8 cellular contexts compared by ENCODE assay signal in the genomic region with DNA sequence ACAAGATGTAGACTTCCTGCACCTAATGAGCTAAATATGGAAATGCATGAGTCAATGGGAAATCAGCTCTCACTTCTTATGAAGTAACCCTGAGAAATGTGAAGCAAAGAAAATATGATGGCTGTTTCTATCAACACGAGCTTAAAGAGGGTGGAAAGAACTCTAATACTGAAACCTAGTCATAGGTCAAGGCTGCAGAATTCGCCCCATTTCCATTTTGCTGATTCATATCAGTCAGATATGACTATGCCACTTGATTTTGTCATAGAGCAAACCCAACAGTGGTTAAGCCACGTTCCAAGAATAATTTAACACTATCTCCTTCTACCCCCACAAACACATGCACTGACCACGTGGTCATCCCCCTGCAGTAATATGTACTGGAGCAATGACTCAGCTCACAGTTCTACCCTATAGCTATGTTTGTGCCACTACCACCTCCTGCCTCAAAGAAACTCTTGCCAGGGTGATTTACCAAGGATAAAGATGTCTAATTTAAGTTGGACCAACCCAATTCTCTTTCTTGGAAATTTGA.
A peak's percentile ranks its signal among the peaks of the same experiment; 100 is the strongest.
DNase-seq lines count a peak whose midpoint lies in the region; ATAC-seq and TF ChIP-seq lines count a peak whose summit lies in the region.

No MANE protein-coding gene starts in this region.

- DNase-seq in A172 (ENCODE audit: low spot score) (peak; percentile 96), RPMI7951 (ENCODE audit: low read depth) (peak; percentile 94), fibroblast of mammary gland (ENCODE audit: low read depth) (peak; percentile 99), DMS114 treated with DMSO at 0.1 percent for 48 hours (lab: John Stamatoyannopoulos, UW; ENCODE audit: unreplicated experiment) (no peak), NCI-H2227 treated with DMSO at 0.1 percent for 48 hours (lab: John Stamatoyannopoulos, UW) (no peak), SKM-1 treated with dmso at 0.1 percent for 144 hours (lab: John Stamatoyannopoulos, UW; ENCODE audit: unreplicated experiment) (no peak)

- ATAC-seq in GM18861 (IDR thresholded peaks at IDR 0.05; ENCODE audit: unreplicated experiment) (peak; percentile 95), HG02970 (IDR thresholded peaks at IDR 0.05; ENCODE audit: low FRiP score, unreplicated experiment) (peak; percentile 94)

- no peak overlapping the region for H3K4me3 ChIP-seq in fibroblast of mammary gland (ENCODE audit: control insufficient read depth, low read depth, low read length)

- no peak for TF ChIP-seq CTCF in fibroblast of mammary gland (conservative IDR thresholded peaks at IDR 0.05; ENCODE audit: control insufficient read depth, insufficient read depth, low read depth, low read length)

Comparison
In these comparisons a context has a peak if more than half of its experiments do, and no peak if none do; other contexts are left out.
1. DNase-seq: peak in A172 (single experiment), RPMI7951 (single experiment) and fibroblast of mammary gland (single experiment); none in DMS114 treated with DMSO at 0.1 percent for 48 hours (single experiment), NCI-H2227 treated with DMSO at 0.1 percent for 48 hours (single experiment) and SKM-1 treated with dmso at 0.1 percent for 144 hours (single experiment).